Comparison of ENCODE assay signal across 13 cellular contexts in genomic region chr21:32410291-32410690, GRCh38. TPM values are rescaled to one million over a fixed set of nuclear protein-coding genes. Genes with fewer than 3 reads are reported as not detected.
DNase-seq lines count a peak whose midpoint lies in the region; ATAC-seq and TF ChIP-seq lines count a peak whose summit lies in the region.
"Had no signal": no experiment of that assay in that cellular context is flagged by ENCODE, and none has a peak within 500 bp of the region (broad histone marks: within the 10 kb centered on the region; RNA-seq: fewer than 3 reads in every experiment).

No MANE protein-coding gene starts in this region.

- H3K36me3 ChIP-seq in right atrium auricular region (no peaks in the 10 kb centered on the region), psoas muscle (ENCODE audit: insufficient read depth in 1 of 2, low read depth in 1 of 2) (no peaks in the 10 kb centered on the region), vagina (no peaks in the 10 kb centered on the region)

- 57 to 83% (median 71%) methylated on average over 4 of the region's 4 CpGs for WGBS in psoas muscle, 3 donors

- intact Hi-C loops in left cardiac atrium (cut with DNase I): loop anchor here in 1 of 2 donors (5.0 kb wide), 1 partner anchor 42 kb away; no protein-coding TSS in a partner anchor
- intact Hi-C loops in psoas muscle (cut with DNase I): loop anchor here (2.0 to 5.0 kb wide), 2 partner anchors 47 to 159 kb away; no protein-coding TSS in a partner anchor
- intact Hi-C loops in vagina (cut with DNase I): loop anchor here (5.0 kb wide), 2 partner anchors 112 to 157 kb away; no protein-coding TSS in a partner anchor

- no peaks in the 10 kb centered on the region for H3K9me3 ChIP-seq in right atrium auricular region
- no peaks in the 10 kb centered on the region for H3K9me3 ChIP-seq in psoas muscle
- no peaks in the 10 kb centered on the region for H3K9me3 ChIP-seq in vagina

- H3K27me3 ChIP-seq in right atrium auricular region (no peaks in the 10 kb centered on the region), psoas muscle (ENCODE audit: insufficient read depth in 3 of 3, low read length in 2 of 3) (no peaks in the 10 kb centered on the region), vagina (no peaks in the 10 kb centered on the region)

- H3K4me1 ChIP-seq in right atrium auricular region (peaks cover 5 to 40% of the 10 kb centered on the region in 2 donors), psoas muscle (peaks cover 7% of the 10 kb centered on the region), vagina (peaks cover 36% of the 10 kb centered on the region)

- H3K27ac ChIP-seq in right atrium auricular region: peak overlapping the region; percentile 99
- H3K27ac ChIP-seq in coronary artery: peak overlapping the region; percentile 95 to 97
- peak overlapping the region; percentile 82 for H3K27ac ChIP-seq in psoas muscle
- peak overlapping the region; percentile 99 for H3K27ac ChIP-seq in vagina

- ATAC-seq in left cardiac atrium: no peak
- ATAC-seq in psoas muscle: no peak

- DNase-seq in right atrium auricular region (ENCODE audit: low spot score) (no peak), left cardiac atrium (no peak), coronary artery (ENCODE audit: low spot score) (no peak), psoas muscle (no peak), vagina (ENCODE audit: extremely low spot score in 2 of 2) (no peak), NCI-H69 (lab: John Stamatoyannopoulos, UW) (no peak), T-helper 9 cell (no peak)
- DNase-seq in stimulated activated naive CD4-positive, alpha-beta T cell treated with Interleukin-2 at 50 U/mL for 16 hours (lab: John Stamatoyannopoulos, UW): no peak
- DNase-seq: endodermal cell, foreskin fibroblast, mesenchymal stem cell, NCI-H1436 treated with DMSO at 0.1 percent for 48 hours, trophoblast cell had no signal

- TF ChIP-seq CTCF in right atrium auricular region (IDR thresholded peaks at IDR 0.05) (no peak), coronary artery (IDR thresholded peaks at IDR 0.05) (no peak), psoas muscle (IDR thresholded peaks at IDR 0.05) (no peak), vagina (IDR thresholded peaks at IDR 0.05) (no peak)

- no peak for TF ChIP-seq POLR2A in vagina (IDR thresholded peaks at IDR 0.05)

- H3K4me3 ChIP-seq in right atrium auricular region: no peak overlapping the region
- H3K4me3 ChIP-seq in coronary artery: no peak overlapping the region
- no peak overlapping the region for H3K4me3 ChIP-seq in psoas muscle
- no peak overlapping the region for H3K4me3 ChIP-seq in vagina

RNA-seq across cellular contexts. Expression of gene EVA1C, which starts 2.2 kb away (rescaled TPM):
- total RNA-seq in right atrium auricular region (10 to 100 TPM; 25.5 to 45.9 TPM), left cardiac atrium (10 to 100 TPM; 22.1 to 52.8 TPM), psoas muscle (10 to 100 TPM in 1 of 4 donors, 1 to 10 TPM in 3; 5.5 to 10.7 (median 7.3) TPM), vagina (66.5 TPM)
- 1 to 10 TPM; 5.6 to 9.7 (median 5.8) TPM for polyA plus RNA-seq in psoas muscle

RNA-seq across cellular contexts. Expression of gene URB1, which starts 17.5 kb away (rescaled TPM):
- total RNA-seq in right atrium auricular region (10 to 100 TPM in 1 of 2 donors, 1 to 10 TPM in 1; 8.6 to 12.2 TPM), left cardiac atrium (10 to 100 TPM in 1 of 2 donors, 1 to 10 TPM in 1; 8.5 to 13.5 TPM), psoas muscle (10 to 100 TPM; 12.9 to 19.8 (median 17.9) TPM), vagina (23.8 TPM)
- 1 to 10 TPM; 4.8 to 9.5 (median 8.1) TPM for polyA plus RNA-seq in psoas muscle
